Comparison of ENCODE assay signal across 19 cellular contexts in the genomic region with DNA sequence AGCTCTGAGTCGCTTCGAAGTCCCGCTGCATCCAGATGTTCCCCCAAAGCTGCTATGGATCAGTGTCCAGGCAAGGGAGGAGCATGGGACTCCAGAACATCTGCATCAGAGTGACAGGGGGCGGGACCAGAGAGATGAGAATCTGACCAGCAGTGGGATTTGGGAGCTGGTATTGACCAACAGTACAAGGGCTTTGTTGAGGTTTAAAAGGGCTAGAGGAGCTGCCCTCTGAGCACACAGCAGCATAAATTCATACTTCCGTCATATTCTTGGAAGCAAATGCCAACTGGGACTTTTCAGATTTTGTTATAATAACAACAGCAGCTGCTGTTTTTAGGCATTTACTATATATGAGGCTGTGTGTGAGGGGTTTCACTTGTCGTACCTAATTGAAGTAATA. TPM values are rescaled to one million over a fixed set of nuclear protein-coding genes. Genes with fewer than 3 reads are reported as not detected.
"Had no signal": no experiment of that assay in that cellular context is flagged by ENCODE, and none has a peak within 500 bp of the region (broad histone marks: within the 10 kb centered on the region; RNA-seq: fewer than 3 reads in every experiment).

No MANE protein-coding gene starts in this region.

- DNase-seq: effector memory CD8-positive, alpha-beta T cell; kidney; left cardiac atrium; mesendoderm; naive thymus-derived CD8-positive, alpha-beta T cell; posterior cingulate gyrus; stimulated activated CD4-positive, alpha-beta T cell treated with anti-CD3 and anti-CD28 coated beads, Interleukin-2, amount 100 ng/mL, for 48 hours; stimulated activated naive CD4-positive, alpha-beta T cell treated with Interleukin-2 at 50 U/mL for 16 hours; trophoblast cell had no signal

- H3K27ac ChIP-seq: epithelial cell of prostate, esophagus muscularis mucosa, gastroesophageal sphincter, neutrophil had no signal

- H3K36me3 ChIP-seq: esophagus muscularis mucosa, gastroesophageal sphincter, neutrophil, right atrium auricular region had no signal

- H3K27me3 ChIP-seq: neutrophil, right atrium auricular region had no signal

- ATAC-seq: effector memory CD8-positive, alpha-beta T cell; gastroesophageal sphincter; left cardiac atrium; naive thymus-derived CD8-positive, alpha-beta T cell had no signal

- H3K4me2 ChIP-seq: smooth muscle cell had no signal

- H3K4me1 ChIP-seq: gastroesophageal sphincter had no signal

- H3K9me3 ChIP-seq: gastroesophageal sphincter, neutrophil, right atrium auricular region had no signal

- H3K4me3 ChIP-seq: esophagus muscularis mucosa, gastroesophageal sphincter, right atrium auricular region, smooth muscle cell had no signal

RNA-seq across cellular contexts. Expression of a gene that starts 10.6 kb away (rescaled TPM):
- total RNA-seq: esophagus muscularis mucosa; fibroblast of villous mesenchyme; liver; lung microvascular endothelial cell; naive thymus-derived CD8-positive, alpha-beta T cell; osteocyte; smooth muscle cell had no signal
- polyA plus RNA-seq: liver; naive thymus-derived CD8-positive, alpha-beta T cell; smooth muscle cell had no signal
